In genomic region chr12:45065125-45065626, GRCh38 we compare ENCODE assay signal across 10 cellular contexts. TPM values are rescaled to one million over a fixed set of nuclear protein-coding genes. Genes with fewer than 3 reads are reported as not detected.
"Had no signal": no experiment of that assay in that cellular context is flagged by ENCODE, and none has a peak within 500 bp of the region (broad histone marks: within the 10 kb centered on the region; RNA-seq: fewer than 3 reads in every experiment).

No MANE protein-coding gene starts in this region.

- H3K4me3 ChIP-seq: HAP-1 had no signal

- H3K9me3 ChIP-seq: HAP-1 had no signal

- H3K4me1 ChIP-seq: HAP-1 had no signal

- ATAC-seq: HCT116, HepG2 had no signal

- DNase-seq: GOT3, HFFc6, KBM-7 had no signal

- H3K36me3 ChIP-seq: HAP-1 had no signal

- H3K27ac ChIP-seq: HL-60 had no signal

- FAIRE-seq: H54, HepG2 had no signal

RNA-seq across cellular contexts. Expression of gene DBX2, which starts 14.3 kb away (rescaled TPM):
- total RNA-seq: HepG2, HFFc6, HT1080 had no signal
- polyA plus RNA-seq: HepG2, IgD-negative memory B cell had no signal
